ENCODE assay signal across 17 cellular contexts in the genomic region with DNA sequence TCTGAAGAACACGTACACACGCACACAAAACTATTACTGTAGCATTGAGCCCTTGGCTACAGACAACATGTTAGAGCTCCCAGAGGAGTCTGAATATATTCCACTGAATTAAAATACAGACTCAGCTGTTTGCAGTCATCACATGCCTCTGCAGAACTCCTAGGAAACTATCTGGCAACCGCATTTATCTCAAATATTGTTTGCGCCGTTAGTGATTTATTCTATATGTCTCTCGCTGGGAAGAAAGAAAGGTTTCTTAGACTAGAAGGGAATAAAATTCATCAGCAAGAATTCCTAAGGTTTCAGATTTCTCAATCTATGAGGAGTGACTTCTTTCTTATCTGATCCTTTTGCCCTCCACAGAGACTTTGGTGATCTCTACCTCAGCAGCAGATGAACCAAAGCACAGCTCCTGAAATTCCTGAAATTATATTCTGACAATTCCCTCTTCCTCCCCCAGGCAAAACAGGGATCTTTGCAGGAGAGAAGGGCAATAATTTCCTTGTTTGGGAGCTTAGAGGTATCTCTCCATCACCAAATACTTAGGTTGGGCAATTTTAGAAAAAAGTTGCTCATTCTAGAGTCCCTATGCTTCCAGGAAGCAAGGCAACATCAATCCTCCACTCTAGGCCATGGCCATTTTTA.
"Had no signal": no experiment of that assay in that cellular context is flagged by ENCODE, and none has a peak within 500 bp of the region (broad histone marks: within the 10 kb centered on the region; RNA-seq: fewer than 3 reads in every experiment).

No MANE protein-coding gene starts in this region.

- H3K4me1 ChIP-seq: adrenal gland had no signal

- DNase-seq: activated CD4-positive, alpha-beta T cell treated with anti-CD3 and anti-CD28 coated beads, Interleukin-2, amount 50 U/mL, for 48 hours; activated gamma-delta T cell; adrenal gland; caudate nucleus; dorsolateral prefrontal cortex; gastrocnemius medialis; head of caudate nucleus; mucosa of descending colon; natural killer cell; nucleus accumbens; SW 1271; T-helper 2 cell; upper lobe of left lung; WERI-Rb-1 had no signal

- H3K36me3 ChIP-seq: adrenal gland, gastrocnemius medialis, suprapubic skin, WERI-Rb-1 had no signal

- H3K27me3 ChIP-seq: adrenal gland, dorsolateral prefrontal cortex, gastrocnemius medialis, suprapubic skin, upper lobe of left lung had no signal

- H3K4me3 ChIP-seq: adrenal gland, dorsolateral prefrontal cortex, gastrocnemius medialis, lung, mucosa of descending colon, suprapubic skin, upper lobe of left lung had no signal

- H3K9me3 ChIP-seq: adrenal gland, gastrocnemius medialis, mucosa of descending colon, suprapubic skin, upper lobe of left lung had no signal

- H3K27ac ChIP-seq: adrenal gland, epithelial cell of prostate, gastrocnemius medialis, suprapubic skin, upper lobe of left lung, WERI-Rb-1 had no signal
